ENCODE assay signal across 19 cellular contexts in the genomic region with DNA sequence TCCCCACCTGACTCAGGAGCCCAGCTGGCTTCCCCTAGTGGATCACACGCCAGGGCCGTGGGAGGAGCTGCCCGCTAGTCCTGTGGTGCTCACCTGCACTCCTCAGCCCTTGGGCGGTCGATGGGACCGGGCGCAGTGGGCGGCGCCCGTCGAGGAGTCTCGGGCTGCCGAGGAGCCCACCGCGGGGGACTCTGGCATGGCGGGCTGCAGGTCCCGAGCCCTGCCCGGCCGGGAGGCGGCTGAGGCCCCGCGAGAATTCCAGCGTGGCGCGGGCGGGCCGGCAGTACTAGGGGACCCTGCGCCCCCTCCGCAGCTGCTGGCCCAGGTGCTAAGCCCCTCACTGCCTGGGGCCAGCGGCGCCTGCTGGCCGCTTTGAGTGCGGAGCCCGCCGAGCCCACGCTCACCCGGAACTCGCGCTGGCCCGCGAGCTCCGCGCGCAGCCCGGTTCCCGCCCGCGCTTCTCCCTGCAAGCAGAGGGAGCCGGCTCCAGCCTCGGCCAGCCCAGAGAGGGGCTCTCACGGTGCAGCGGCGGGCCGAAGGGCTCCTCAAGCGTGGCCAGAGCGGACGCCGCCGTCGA.
DNase-seq lines count a peak whose midpoint lies in the region; ATAC-seq and TF ChIP-seq lines count a peak whose summit lies in the region.
"Had no signal": no experiment of that assay in that cellular context is flagged by ENCODE, and none has a peak within 500 bp of the region (broad histone marks: within the 10 kb centered on the region; RNA-seq: fewer than 3 reads in every experiment).

No MANE protein-coding gene starts in this region.

- peak; percentile 4 for DNase-seq in stimulated activated CD4-positive, alpha-beta T cell treated with anti-CD3 and anti-CD28 coated beads, Interleukin-15, amount 100 ng/mL, for 24 hours
- DNase-seq in stimulated activated CD4-positive, alpha-beta T cell treated with anti-CD3 and anti-CD28 coated beads, Interleukin-1b, Interleukin-23, amount 100 ng/mL, for 48 hours: no peak
- DNase-seq in ecto neural progenitor cell (ENCODE audit: low spot score) (peak; percentile 50), mucosa of gallbladder (ENCODE audit: low spot score) (no peak), Peyer's patch (no peak)
- DNase-seq in activated naive CD4-positive, alpha-beta T cell treated with Interleukin-2 at 50 U/mL for 16 hours: no peak
- DNase-seq: activated CD4-positive, alpha-beta T cell treated with anti-CD3 and anti-CD28 coated beads, Interleukin-2, amount 10 ng/mL, durations not matched to agents 7 days and 5 days; aorta; C1 segment of cervical spinal cord; foreskin melanocyte; hypothalamus; kidney; NCI-H1436; PC-9; right lobe of liver had no signal

- H3K9me3 ChIP-seq in iPS-18c (ENCODE audit: control insufficient read depth, insufficient read depth, low read length) (no peaks in the 10 kb centered on the region), Peyer's patch (peaks cover 0 to 4% (median 0%) of the 10 kb centered on the region in 4 donors)
- H3K9me3 ChIP-seq: right lobe of liver, SJSA1 had no signal

- H3K36me3 ChIP-seq in Peyer's patch: no peaks in the 10 kb centered on the region
- H3K36me3 ChIP-seq: right lobe of liver, SJSA1 had no signal

- no peak for ATAC-seq in HG03457 (IDR thresholded peaks at IDR 0.05; ENCODE audit: unreplicated experiment)
- ATAC-seq: activated naive CD4-positive, alpha-beta T cell treated with anti-CD3 and anti-CD28 coated beads, Interleukin-2, amount 50 U/mL, for 72 hours had no signal

- no peaks in the 10 kb centered on the region for H3K4me1 ChIP-seq in Peyer's patch
- H3K4me1 ChIP-seq: right lobe of liver, SJSA1 had no signal

- TF ChIP-seq CTCF in Peyer's patch (IDR thresholded peaks at IDR 0.05): no peak

- H3K27ac ChIP-seq in Peyer's patch: no peak overlapping the region
- H3K27ac ChIP-seq: PC-9, right lobe of liver, SJSA1 had no signal

- no peaks in the 10 kb centered on the region for H3K27me3 ChIP-seq in Peyer's patch
- H3K27me3 ChIP-seq: right lobe of liver, SJSA1 had no signal

- H3K4me3 ChIP-seq in iPS-18c (ENCODE audit: insufficient read depth, low read depth, low read length) (peak overlapping the region; percentile 44), Peyer's patch (no peak overlapping the region)
- H3K4me3 ChIP-seq: PC-9, right lobe of liver, SJSA1 had no signal

- TF ChIP-seq POLR2A in Peyer's patch (IDR thresholded peaks at IDR 0.05): no peak

Comparison
In these comparisons a context has a peak if more than half of its experiments do, and no peak if none do; other contexts are left out.
1. DNase-seq: peak in stimulated activated CD4-positive, alpha-beta T cell treated with anti-CD3 and anti-CD28 coated beads, Interleukin-15, amount 100 ng/mL, for 24 hours (single experiment) and ecto neural progenitor cell (single experiment); none in stimulated activated CD4-positive, alpha-beta T cell treated with anti-CD3 and anti-CD28 coated beads, Interleukin-1b, Interleukin-23, amount 100 ng/mL, for 48 hours (single experiment), mucosa of gallbladder (single experiment), Peyer's patch (0 of 3) and activated naive CD4-positive, alpha-beta T cell treated with Interleukin-2 at 50 U/mL for 16 hours (single experiment).